Comparison of ENCODE assay signal across 7 cellular contexts in the genomic region with DNA sequence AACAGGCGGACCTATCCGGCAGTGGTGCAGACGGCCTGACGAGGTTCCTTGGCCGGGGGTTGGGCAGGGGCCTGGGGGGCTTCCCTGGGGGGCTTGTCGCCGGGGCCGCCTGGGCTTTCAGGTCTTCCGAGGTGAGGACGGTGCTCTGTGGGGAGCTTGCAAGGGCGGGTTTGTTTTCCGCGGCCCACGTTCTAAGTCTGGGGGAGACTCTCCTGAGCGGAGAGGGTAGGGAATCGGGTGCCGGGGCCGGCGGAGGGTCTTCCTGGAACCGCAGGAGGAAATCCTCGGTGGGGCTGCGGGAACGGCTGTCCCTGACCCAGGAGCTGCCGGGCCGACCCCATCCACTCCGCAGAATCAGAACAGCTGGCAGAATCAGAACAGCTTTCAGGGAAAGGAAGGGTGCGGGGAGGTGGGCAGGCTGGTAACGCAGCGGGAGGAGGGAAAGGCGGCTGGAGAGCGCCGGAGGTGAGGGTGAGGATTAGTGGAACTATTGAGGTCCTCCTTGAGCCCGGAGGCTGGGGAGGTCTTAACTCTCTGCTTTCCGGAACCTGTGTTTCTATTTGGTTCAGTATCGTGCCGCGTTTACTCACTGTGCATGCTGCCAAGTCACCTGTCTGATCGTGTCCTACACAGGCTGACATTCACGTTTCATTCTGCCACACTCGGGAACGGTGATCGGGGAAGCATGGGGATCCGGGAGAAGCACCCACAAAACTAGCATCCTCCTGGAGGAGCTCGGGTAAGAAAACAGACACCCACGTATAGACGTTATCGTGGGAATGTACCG. TPM values are rescaled to one million over a fixed set of nuclear protein-coding genes. Genes with fewer than 3 reads are reported as not detected.
DNase-seq lines count a peak whose midpoint lies in the region; ATAC-seq, FAIRE-seq and TF ChIP-seq lines count a peak whose summit lies in the region.

No MANE protein-coding gene starts in this region.

- H4K20me1 ChIP-seq in IMR-90 (ENCODE audit: insufficient read depth, low read length) = peaks cover 8% of the 10 kb centered on the region; the same call in 1 of the 2 replicates

- H2AK5ac ChIP-seq in IMR-90 (ENCODE audit: low read depth, low read length) = peak overlapping the region; percentile 37

- peak overlapping the region; percentile 94 for H4K8ac ChIP-seq in IMR-90 (ENCODE audit: low read depth in 2 of 2, low read length in 2 of 2)

- in situ Hi-C loops in IMR-90 (cut with MboI; ENCODE audit: low sequenced_read_pairs) = no loop called here

- H3K4me1 ChIP-seq in IMR-90 (ENCODE audit: control insufficient read depth, insufficient read depth, low read length) = peaks cover 11% of the 10 kb centered on the region
- peaks cover 0 to 6% of the 10 kb centered on the region in 2 donors for H3K4me1 ChIP-seq in esophagus (ENCODE audit: control insufficient read depth in 2 of 2, insufficient read depth in 2 of 2, low read length in 1 of 2)

- 0 out of 2 replicates have a peak overlapping the region, but pooled peaks have one; percentile 8 for H4K5ac ChIP-seq in IMR-90 (ENCODE audit: low read depth, low read length)

- H3K36me3 ChIP-seq in IMR-90 (ENCODE audit: control insufficient read depth, insufficient read depth, low read length) (peaks cover 12% of the 10 kb centered on the region), esophagus (ENCODE audit: control insufficient read depth in 2 of 2, insufficient read depth in 2 of 2, low read length in 1 of 2) (peaks cover 0 to 5% of the 10 kb centered on the region in 2 donors)

- peak overlapping the region; percentile 96 to 98 (median 97) for H3K27ac Mint-ChIP-seq in naive B cell

- TF ChIP-seq CTCF in GM10266 (IDR thresholded peaks at IDR 0.05; ENCODE audit: control insufficient read depth, insufficient read depth, low read depth, missing control alignments) (no peak), IMR-90 (conservative IDR thresholded peaks at IDR 0.05; ENCODE audit: low read depth, low read length) (no peak)

- peak overlapping the region; percentile 74 for H3K27ac ChIP-seq in IMR-90 (ENCODE audit: insufficient read depth, low read length)
- H3K27ac ChIP-seq in esophagus (ENCODE audit: low read depth in 2 of 2, low read length in 1 of 2) = peak overlapping the region; percentile 84 to 91

- H2BK5ac ChIP-seq in IMR-90 (ENCODE audit: low read depth, low read length, poor library complexity, severe bottlenecking) = peak overlapping the region; percentile 61

- H3K27me3 ChIP-seq in IMR-90 (ENCODE audit: control insufficient read depth, insufficient read depth, low read length) (no peaks in the 10 kb centered on the region), esophagus (ENCODE audit: control insufficient read depth in 1 of 2, insufficient read depth in 2 of 2, low read length in 2 of 2) (no peaks in the 10 kb centered on the region)

- H3K9me3 Mint-ChIP-seq in naive B cell = no peaks in the 10 kb centered on the region

- H3K23ac ChIP-seq in IMR-90 (ENCODE audit: low read depth, low read length) = peak overlapping the region; percentile 66

- H3K14ac ChIP-seq in IMR-90 (replicated peaks; ENCODE audit: low read depth, low read length) = peak overlapping the region; percentile 82

- dilution Hi-C loops in IMR-90 (cut with HindIII; ENCODE audit: low sequenced_read_pairs, unreplicated experiment) = no loop called here

- peak overlapping the region; percentile 94 for H3K56ac ChIP-seq in IMR-90 (ENCODE audit: extremely low read depth, insufficient read depth, low read length)

- peak overlapping the region; percentile 82 for H4K91ac ChIP-seq in IMR-90 (ENCODE audit: insufficient read depth, low read depth, low read length)

- peak overlapping the region; percentile 92 to 100 (median 97) for H3K4me3 Mint-ChIP-seq in naive B cell

- H2AFZ ChIP-seq in IMR-90 (replicated peaks; ENCODE audit: low read length, poor library complexity) = peak overlapping the region; percentile 97

- H3K27me3 Mint-ChIP-seq in naive B cell = no peaks in the 10 kb centered on the region

- peak; percentile 11 for ATAC-seq in GM21576 (IDR thresholded peaks at IDR 0.05; ENCODE audit: unreplicated experiment)
- ATAC-seq in IMR-90 (ENCODE audit: low read depth) = peak; percentile 45
- peak; percentile 53 to 56 for ATAC-seq in naive B cell (ENCODE audit: low read depth in 2 of 2)

- 0 out of 2 replicates have a peak overlapping the region, but pooled peaks have one; percentile 33 for H2BK120ac ChIP-seq in IMR-90 (ENCODE audit: low read depth, low read length)

- peaks cover 46 to 68% (median 56%) of the 10 kb centered on the region in 3 donors for H3K4me1 Mint-ChIP-seq in naive B cell

- peaks cover 12% of the 10 kb centered on the region for H3K9me1 ChIP-seq in IMR-90 (ENCODE audit: insufficient read depth, low read length)

- no TSS peak for BruUV-seq in IMR-90 (replicated peaks; lab: Mats Ljungman, UMichigan)

- POLR2A ChIA-PET in IMR-90 (lab: Charles Lee; ENCODE audit: unreplicated experiment) = no interaction called here

- peak overlapping the region; percentile 81; the same call in 1 of the 3 replicates for H2BK15ac ChIP-seq in IMR-90 (ENCODE audit: low read depth, low read length)

- peak overlapping the region; percentile 94 for H2AK9ac ChIP-seq in IMR-90 (replicated peaks; ENCODE audit: low read depth, low read length, poor library complexity)

- H3K18ac ChIP-seq in IMR-90 (ENCODE audit: low read depth, low read length) = no peak overlapping the region

- TF ChIP-seq RAD21 in IMR-90 (IDR thresholded peaks at IDR 0.05; ENCODE audit: low read length) = no peak

- no peak overlapping the region for H2BK20ac ChIP-seq in IMR-90 (ENCODE audit: low read depth, low read length)

- DNase-seq in GM10266 (ENCODE audit: extremely low spot score) (peak; percentile 27), IMR-90 (peak; percentile 23), naive B cell (no peak), urothelium cell line (ENCODE audit: low spot score) (peak; percentile 76)
- DNase-seq in activated CD4-positive, alpha-beta T cell treated with anti-CD3 and anti-CD28 coated beads, Interleukin-2, amount 50 U/mL, for 4 hours = peak; percentile 12 to 16

- peak overlapping the region; percentile 97 for H3K4me2 ChIP-seq in IMR-90 (ENCODE audit: low read depth, low read length)

- WGBS in IMR-90 (ENCODE audit: extremely low coverage in 2 of 2, insufficient read length in 1 of 2), 2 experiments = 3% methylated on average over 10 of the region's 48 CpGs; no CpG with 5 or more reads in 1 of the 2 experiments
- WGBS in esophagus, 2 donors = 0% methylated on average over 48 of the region's 48 CpGs

- peaks cover 37 to 58% of the 10 kb centered on the region in 2 experiments; a peak in 3 of 4 replicates for H3K79me1 ChIP-seq in IMR-90 (ENCODE audit: low read depth in 1 of 2, low read length in 2 of 2)

- H3K36me3 Mint-ChIP-seq in naive B cell = peaks cover 12 to 13% of the 10 kb centered on the region in 2 donors

- TF ChIP-seq POLR2A in IMR-90 (IDR thresholded peaks at IDR 0.05; ENCODE audit: low read depth, low read length) = no peak

- no peak for FAIRE-seq in urothelium cell line (lab: Jason Lieb, UNC)

- intact Hi-C loops in IMR-90 (cut with micrococcal nuclease) = loop anchor here (2.0 to 5.0 kb wide), 3 partner anchors 40 to 670 kb away; a partner anchor contains a TSS

- H3K4ac ChIP-seq in IMR-90 (ENCODE audit: low read depth, low read length) = peak overlapping the region; percentile 69

- H3K9ac ChIP-seq in IMR-90 (ENCODE audit: low read depth, low read length) = peak overlapping the region; percentile 86

- H3K9me3 ChIP-seq in IMR-90 (ENCODE audit: control insufficient read depth, insufficient read depth, low read length) (no peaks in the 10 kb centered on the region), esophagus (ENCODE audit: control insufficient read depth in 2 of 2, insufficient read depth in 1 of 2, low read depth in 1 of 2, low read length in 1 of 2) (no peaks in the 10 kb centered on the region)

- H3K4me3 ChIP-seq in IMR-90 (ENCODE audit: insufficient read depth, low read depth, low read length) = peak overlapping the region; percentile 82
- peak overlapping the region; percentile 93 to 100 for H3K4me3 ChIP-seq in esophagus (ENCODE audit: low read depth in 1 of 2, low read length in 2 of 2)

- CTCF ChIA-PET in IMR-90 (lab: Yijun Ruan, JAX) = interaction anchor here (1.0 to 1.3 kb wide), 2 partner anchors 78 to 507 kb away, joined by 3 read pairs; no protein-coding TSS in a partner anchor

TF ChIP-seq in IMR-90, 13 proteins besides CTCF, POLR2A, EP300 and RAD21 (continues in another document):
- no peak for TF ChIP-seq RCOR1 (IDR thresholded peaks at IDR 0.05; ENCODE audit: insufficient replicate concordance, low read length)
- TF ChIP-seq MXI1 (IDR thresholded peaks at IDR 0.05; ENCODE audit: borderline replicate concordance, low read depth, low read length) = no peak; the same call in 1 of the 2 replicates
- no peak for TF ChIP-seq BHLHE40 (IDR thresholded peaks at IDR 0.05; ENCODE audit: low read depth, low read length)
- TF ChIP-seq, protein P1, sequence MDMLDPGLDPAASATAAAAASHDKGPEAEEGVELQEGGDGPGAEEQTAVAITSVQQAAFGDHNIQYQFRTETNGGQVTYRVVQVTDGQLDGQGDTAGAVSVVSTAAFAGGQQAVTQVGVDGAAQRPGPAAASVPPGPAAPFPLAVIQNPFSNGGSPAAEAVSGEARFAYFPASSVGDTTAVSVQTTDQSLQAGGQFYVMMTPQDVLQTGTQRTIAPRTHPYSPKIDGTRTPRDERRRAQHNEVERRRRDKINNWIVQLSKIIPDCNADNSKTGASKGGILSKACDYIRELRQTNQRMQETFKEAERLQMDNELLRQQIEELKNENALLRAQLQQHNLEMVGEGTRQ (IDR thresholded peaks at IDR 0.05; ENCODE audit: low read depth, low read length) = no peak

RNA-seq across cellular contexts. Expression of a gene that starts 28.9 kb away (rescaled TPM):
- not detected in 2 replicates for total RNA-seq in IMR-90 (2012; rRNA removed)
- polyA plus RNA-seq in IMR-90 (2012; rRNA removed) (not detected in 2 replicates), esophagus (not detected), naive B cell (ENCODE audit: low read depth in 6 of 6) (not detected)
- polyA plus RNA-seq in IMR-90 (2012; cell fraction: cytosol; rRNA removed) = not detected in 2 replicates
- not detected in 2 replicates for polyA plus RNA-seq in IMR-90 (2012; cell fraction: nucleus; rRNA removed; ENCODE audit: low replicate concordance)

RNA-seq across cellular contexts. Expression of a gene that starts 39.9 kb away (rescaled TPM):
- 14.4 and 18.3 TPM in 2 replicates for total RNA-seq in IMR-90 (2012; rRNA removed)
- polyA plus RNA-seq in IMR-90 (2012; rRNA removed) (35.1 and 40.2 TPM in 2 replicates), esophagus (10 to 100 TPM; 11.0 to 13.0 TPM), naive B cell (ENCODE audit: low read depth in 6 of 6) (10 to 100 TPM in 4 of 6 donors, 1 to 10 TPM in 2; 3.9 to 19.9 (median 14.9) TPM)
- polyA plus RNA-seq in IMR-90 (2012; cell fraction: cytosol; rRNA removed) = 15.0 and 15.4 TPM in 2 replicates
- 85.9 and 135 TPM in 2 replicates for polyA plus RNA-seq in IMR-90 (2012; cell fraction: nucleus; rRNA removed; ENCODE audit: low replicate concordance)
